ENCODE assay signal across 7 cellular contexts in the genomic region with DNA sequence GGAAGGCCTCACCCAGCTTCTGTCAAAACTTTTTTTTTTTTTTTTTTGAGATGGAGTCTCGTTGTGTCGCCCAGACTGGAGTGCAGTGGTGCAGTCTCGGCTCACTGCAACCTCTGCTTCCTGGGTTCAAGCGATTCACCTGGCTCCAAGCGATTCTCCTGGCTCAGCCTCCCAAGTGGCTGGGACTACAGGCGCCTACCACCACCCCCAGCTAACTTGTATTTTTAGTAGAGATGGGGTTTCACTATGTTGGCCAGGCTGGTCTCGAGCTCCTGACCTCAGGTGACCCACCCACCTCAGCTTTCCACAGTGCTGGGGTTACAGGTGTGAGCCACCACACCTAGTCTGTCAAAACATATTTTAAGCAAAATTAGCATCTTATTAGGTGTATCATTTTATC.
DNase-seq lines count a peak whose midpoint lies in the region; ATAC-seq, FAIRE-seq and TF ChIP-seq lines count a peak whose summit lies in the region.
"Not testable (repeated sequence)": the region's sequence is repeated elsewhere in the genome, so short reads cannot be mapped to it uniquely, and the experiment has no call there.

No MANE protein-coding gene starts in this region.

- peak; percentile 2 for DNase-seq in RWPE2 (ENCODE audit: low spot score)
- DNase-seq in breast epithelium (ENCODE audit: low spot score in 2 of 2) = peak; percentile 6 to 16
- not testable (repeated sequence) for DNase-seq in esophagus squamous epithelium (lab: John Stamatoyannopoulos, UW); keratinocyte (ENCODE audit: low read depth, low spot score)
- peak; percentile 11 for DNase-seq in testis

- not testable (repeated sequence) for H2AFZ ChIP-seq in keratinocyte (ENCODE audit: control insufficient read depth, low read length)

- 43 to 63% methylated on average over 2 to 7 of the region's 7 CpGs for WGBS in esophagus squamous epithelium, 2 donors
- WGBS in testis, 2 donors = 83 to 92% methylated on average over 7 of the region's 7 CpGs

- ATAC-seq in RWPE2 (ENCODE audit: low read depth) = not testable (repeated sequence)

- intact Hi-C loops in breast epithelium (cut with DNase I; ENCODE audit: low total_unique reads); esophagus squamous epithelium (cut with DNase I); testis (cut with DNase I; ENCODE audit: low total_unique reads): not testable (repeated sequence)

- H3K4me2 ChIP-seq in keratinocyte (ENCODE audit: control insufficient read depth, extremely low read depth, insufficient read depth, low read depth, low read length) = not testable (repeated sequence)
- H3K4me2 ChIP-seq in skeletal muscle satellite cell (ENCODE audit: low read length) = peak overlapping the region; percentile 65

- peaks cover 30% of the 10 kb centered on the region for H3K4me1 ChIP-seq in RWPE2 (ENCODE audit: insufficient read depth, poor library complexity, severe bottlenecking)
- H3K4me1 ChIP-seq in breast epithelium = peaks cover 13 to 40% of the 10 kb centered on the region in 2 donors
- H3K4me1 ChIP-seq in esophagus squamous epithelium = peaks cover 78 to 92% (median 78%) of the 10 kb centered on the region in 3 donors
- peaks cover 79% of the 10 kb centered on the region for H3K4me1 ChIP-seq in keratinocyte (ENCODE audit: control insufficient read depth, extremely low read depth, insufficient read depth, low read length)
- peaks cover 66% of the 10 kb centered on the region for H3K4me1 ChIP-seq in muscle layer of colon (ENCODE audit: insufficient read depth, low read length)
- H3K4me1 ChIP-seq in skeletal muscle satellite cell (ENCODE audit: control insufficient read depth, insufficient read depth, low read length) = peaks cover 61% of the 10 kb centered on the region
- peaks cover 55% of the 10 kb centered on the region for H3K4me1 ChIP-seq in testis

- not testable (repeated sequence) for H3K9me1 ChIP-seq in keratinocyte (ENCODE audit: control insufficient read depth, extremely low read depth, insufficient read depth, low read length)

- dilution Hi-C loops in keratinocyte (cut with MboI; ENCODE audit: extremely low pct_ligation_motif_present, low sequenced_read_pairs) = not testable (repeated sequence)

- H3K27ac ChIP-seq in RWPE2 (ENCODE audit: poor library complexity, severe bottlenecking) = peak overlapping the region; percentile 6
- H3K27ac ChIP-seq in breast epithelium = peak overlapping the region; percentile 99 to 100
- peak overlapping the region; percentile 72 to 100 (median 99) for H3K27ac ChIP-seq in esophagus squamous epithelium
- H3K27ac ChIP-seq in keratinocyte (ENCODE audit: control insufficient read depth, insufficient read depth, low read length) = peak overlapping the region; percentile 70
- H3K27ac ChIP-seq in muscle layer of colon (ENCODE audit: low read depth, low read length) = peak overlapping the region; percentile 6
- H3K27ac ChIP-seq in testis = peak overlapping the region in 1 of 2 donors; percentile 22

- peaks cover 34% of the 10 kb centered on the region for H3K79me2 ChIP-seq in keratinocyte (ENCODE audit: control insufficient read depth, insufficient read depth, low read length)

- not testable (repeated sequence) for H3K36me3 ChIP-seq in RWPE2 (ENCODE audit: low read depth); breast epithelium; esophagus squamous epithelium; keratinocyte (ENCODE audit: control insufficient read depth in 2 of 2, extremely low read depth in 1 of 2, insufficient read depth in 2 of 2, low read length in 2 of 2); skeletal muscle satellite cell (ENCODE audit: insufficient read depth, low read length); testis (ENCODE audit: low read depth, missing control alignments)
- H3K36me3 ChIP-seq in muscle layer of colon (ENCODE audit: insufficient read depth, low read length) = peaks cover 19% of the 10 kb centered on the region

- H3K9me3 ChIP-seq in RWPE2 (ENCODE audit: severe bottlenecking); breast epithelium; esophagus squamous epithelium; keratinocyte (ENCODE audit: control insufficient read depth, low read depth, low read length); muscle layer of colon (ENCODE audit: low read length); skeletal muscle satellite cell (replicated peaks; ENCODE audit: low read length); testis: not testable (repeated sequence)

- not testable (repeated sequence) for H3K27me3 ChIP-seq in RWPE2 (ENCODE audit: insufficient read depth, poor library complexity, severe bottlenecking); breast epithelium; esophagus squamous epithelium; keratinocyte (ENCODE audit: control insufficient read depth, extremely low read depth, insufficient read depth, low read length); muscle layer of colon (ENCODE audit: control insufficient read depth in 1 of 2, insufficient read depth in 2 of 2, low read length in 2 of 2); skeletal muscle satellite cell (ENCODE audit: control insufficient read depth, insufficient read depth, low read length); testis

- FAIRE-seq in keratinocyte (lab: Jason Lieb, UNC) = not testable (repeated sequence)

- H3K4me3 ChIP-seq in RWPE2 (ENCODE audit: severe bottlenecking); esophagus squamous epithelium; keratinocyte (ENCODE audit: control insufficient read depth in 2 of 3, extremely low read depth in 1 of 3, insufficient read depth in 2 of 3, low read depth in 1 of 3, low read length in 3 of 3); testis: not testable (repeated sequence)
- peak overlapping the region in 1 of 3 donors; percentile 76 for H3K4me3 ChIP-seq in breast epithelium
- peak overlapping the region in 1 of 2 donors; percentile 33 for H3K4me3 ChIP-seq in muscle layer of colon (ENCODE audit: low read depth in 1 of 2, low read length in 2 of 2)
- peak overlapping the region; percentile 17 for H3K4me3 ChIP-seq in skeletal muscle satellite cell (ENCODE audit: low read length)

- not testable (repeated sequence) for H4K20me1 ChIP-seq in keratinocyte (ENCODE audit: control insufficient read depth, extremely low read depth, insufficient read depth, low read length)

- TF ChIP-seq CTCF in RWPE2 (IDR thresholded peaks at IDR 0.05; ENCODE audit: poor library complexity, severe bottlenecking); breast epithelium (IDR thresholded peaks at IDR 0.05); esophagus squamous epithelium (IDR thresholded peaks at IDR 0.05); keratinocyte (optimal IDR thresholded peaks at IDR 0.05 in 1 of 3, IDR thresholded peaks at IDR 0.05 in 1 of 3, conservative IDR thresholded peaks at IDR 0.05 in 1 of 3; ENCODE audit: extremely low read depth in 1 of 3, insufficient read depth in 2 of 3, low read length in 3 of 3); testis (IDR thresholded peaks at IDR 0.05): not testable (repeated sequence)

- TF ChIP-seq POLR2A in breast epithelium (IDR thresholded peaks at IDR 0.05); esophagus squamous epithelium (IDR thresholded peaks at IDR 0.05); testis (IDR thresholded peaks at IDR 0.05): not testable (repeated sequence)

- not testable (repeated sequence) for H3K9ac ChIP-seq in keratinocyte (ENCODE audit: control insufficient read depth, extremely low read depth, insufficient read depth, low read length); muscle layer of colon (ENCODE audit: low read length)
- peak overlapping the region; percentile 67 for H3K9ac ChIP-seq in skeletal muscle satellite cell (ENCODE audit: low read depth, low read length)
